Comparison of ENCODE assay signal across 17 cellular contexts in the genomic region with DNA sequence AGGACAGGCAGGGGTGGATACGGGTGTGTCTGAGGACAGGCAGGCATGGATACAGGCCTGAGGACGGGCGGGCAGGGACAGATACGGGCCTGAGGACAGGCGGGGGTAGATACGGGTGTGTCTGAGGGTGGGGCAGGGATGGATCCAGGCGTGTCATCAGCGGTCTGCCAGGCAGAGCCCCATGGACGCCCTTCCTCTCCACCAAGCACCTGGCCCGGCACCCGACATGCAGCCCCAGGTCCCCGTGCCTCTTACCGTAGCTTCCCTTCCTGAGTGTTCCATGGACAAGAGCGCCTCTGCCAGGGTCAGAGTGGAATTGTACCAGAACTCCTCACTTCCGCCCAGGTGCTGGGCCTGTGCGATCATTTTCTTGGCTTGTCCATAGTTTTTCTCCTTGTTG.
DNase-seq lines count a peak whose midpoint lies in the region; ATAC-seq and TF ChIP-seq lines count a peak whose summit lies in the region.
"Had no signal": no experiment of that assay in that cellular context is flagged by ENCODE, and none has a peak within 500 bp of the region (broad histone marks: within the 10 kb centered on the region; RNA-seq: fewer than 3 reads in every experiment).

No MANE protein-coding gene starts in this region.

- H2BK20ac ChIP-seq in H9 (ENCODE audit: low read depth, low read length, poor library complexity, severe bottlenecking): no peak overlapping the region

- no peak overlapping the region for H2BK15ac ChIP-seq in H9 (ENCODE audit: low read depth, low read length)

- H3K79me1 ChIP-seq in H9 (ENCODE audit: insufficient read depth, low read depth, low read length, poor library complexity, severe bottlenecking): no peaks in the 10 kb centered on the region

- H3K27me3 Mint-ChIP-seq in H9 (ENCODE audit: low read depth) (peaks cover under 1% of the 10 kb centered on the region), endodermal cell (ENCODE audit: insufficient read depth) (no peaks in the 10 kb centered on the region)
- H3K27me3 Mint-ChIP-seq in activated CD4-positive, alpha-beta memory T cell treated with anti-CD3 and anti-CD28 coated beads for 36 hours: peaks cover 7% of the 10 kb centered on the region

- no peak overlapping the region for H4K8ac ChIP-seq in H9 (replicated peaks; ENCODE audit: insufficient read length, low read depth, low read length)

- H3K23me2 ChIP-seq in H9 (ENCODE audit: insufficient read length, low read depth, low read length, poor library complexity, severe bottlenecking): no peaks in the 10 kb centered on the region

- no peak overlapping the region for H3K18ac ChIP-seq in H9 (ENCODE audit: insufficient read length, low read depth, low read length)

- peaks cover 0 to 19% (median 0%) of the 10 kb centered on the region in 11 experiments; a peak in 6 of 22 replicates for H3K9me3 ChIP-seq in BLaER1 treated with 17β-estradiol and CSF1 and Interleukin-3, amounts not matched to agents 10 nM and 100 nM (replicated peaks in 1 of 11)
- H3K9me3 ChIP-seq in H9 (ENCODE audit: control insufficient read depth, low read depth, low read length) (no peaks in the 10 kb centered on the region), endodermal cell (ENCODE audit: control insufficient read depth, low read length) (no peaks in the 10 kb centered on the region), ovary (no peaks in the 10 kb centered on the region)
- H3K9me3 ChIP-seq: thoracic aorta had no signal

- H3K4me1 ChIP-seq in BLaER1 treated with 17β-estradiol and CSF1 and Interleukin-3, amounts not matched to agents 10 nM and 100 nM: peaks cover 20 to 72% (median 56%) of the 10 kb centered on the region in 10 experiments; a peak in 19 of 20 replicates
- H3K4me1 ChIP-seq in H9 (ENCODE audit: insufficient read depth, low read length) (no peaks in the 10 kb centered on the region), endodermal cell (ENCODE audit: control insufficient read depth, insufficient read depth, low read length) (no peaks in the 10 kb centered on the region), ovary (ENCODE audit: insufficient read depth) (no peaks in the 10 kb centered on the region)

- H3K4me1 Mint-ChIP-seq in H9 (peaks cover 3 to 19% of the 10 kb centered on the region in 2 experiments; a peak in 3 of 4 replicates), endodermal cell (no peaks in the 10 kb centered on the region)
- peaks cover 6% of the 10 kb centered on the region for H3K4me1 Mint-ChIP-seq in activated CD4-positive, alpha-beta memory T cell treated with anti-CD3 and anti-CD28 coated beads for 36 hours (ENCODE audit: low read depth)
- H3K4me1 Mint-ChIP-seq: stimulated activated memory B cell treated with anti-CD40 and anti-IgM and Interleukin-4, amounts not matched to agents 10 μg/mL and 1 μg/mL and 100 μg/mL, for 72 hours had no signal

- POLR2A ChIA-PET in activated CD4-positive, alpha-beta memory T cell treated with anti-CD3 and anti-CD28 coated beads for 36 hours (lab: Charles Lee): interaction anchor here (0.6 kb wide), 1 partner anchor 1175 kb away, joined by 6 read pairs; no protein-coding TSS in a partner anchor

- no peak overlapping the region for H3K27ac ChIP-seq in BLaER1 treated with 17β-estradiol and CSF1 and Interleukin-3, amounts not matched to agents 10 nM and 100 nM
- H3K27ac ChIP-seq in H9 (ENCODE audit: insufficient read length, low read depth, low read length): no peak overlapping the region
- H3K27ac ChIP-seq in endodermal cell (ENCODE audit: low read depth, low read length): no peak overlapping the region
- no peak overlapping the region for H3K27ac ChIP-seq in ovary
- H3K27ac ChIP-seq: thoracic aorta had no signal

- peak; percentile 44; the same call in 2 of the 3 replicates for TF ChIP-seq CTCF in H9 (conservative IDR thresholded peaks at IDR 0.05)
- peak; percentile 38 for TF ChIP-seq CTCF in endodermal cell (conservative IDR thresholded peaks at IDR 0.05)
- TF ChIP-seq CTCF in ovary (IDR thresholded peaks at IDR 0.05): no peak

- no peak overlapping the region for H3K9ac ChIP-seq in BLaER1 treated with 17β-estradiol and CSF1 and Interleukin-3, amounts not matched to agents 10 nM and 100 nM
- H3K9ac ChIP-seq in H9 (ENCODE audit: extremely low read depth, insufficient read length, low read length) (no peak overlapping the region), endodermal cell (ENCODE audit: extremely low read depth, low read length, poor library complexity, severe bottlenecking) (no peak overlapping the region)

- peaks cover 0 to 12% (median 0%) of the 10 kb centered on the region in 11 experiments; a peak in 5 of 22 replicates for H4K20me1 ChIP-seq in BLaER1 treated with 17β-estradiol and CSF1 and Interleukin-3, amounts not matched to agents 10 nM and 100 nM
- no peaks in the 10 kb centered on the region for H4K20me1 ChIP-seq in H9 (ENCODE audit: control insufficient read depth, insufficient read depth, insufficient read length)

- H3K27me3 ChIP-seq in BLaER1 treated with 17β-estradiol and CSF1 and Interleukin-3, amounts not matched to agents 10 nM and 100 nM: peaks cover 0 to 10% (median 0%) of the 10 kb centered on the region in 11 experiments; a peak in 2 of 22 replicates
- no peaks in the 10 kb centered on the region for H3K27me3 ChIP-seq in H9 (ENCODE audit: insufficient read depth, low read length)
- H3K27me3 ChIP-seq in endodermal cell (ENCODE audit: control insufficient read depth, insufficient read depth, low read length, poor library complexity, severe bottlenecking): no peaks in the 10 kb centered on the region
- H3K27me3 ChIP-seq in ovary: no peaks in the 10 kb centered on the region

- H4K91ac ChIP-seq in H9 (ENCODE audit: insufficient read length, low read depth, low read length): no peak overlapping the region

- H3K9me3 Mint-ChIP-seq in H9 (no peaks in the 10 kb centered on the region; a peak in 1 of 5 replicates), endodermal cell (peaks cover 2% of the 10 kb centered on the region)
- no peaks in the 10 kb centered on the region for H3K9me3 Mint-ChIP-seq in activated CD4-positive, alpha-beta memory T cell treated with anti-CD3 and anti-CD28 coated beads for 36 hours
- H3K9me3 Mint-ChIP-seq: effector memory CD8-positive, alpha-beta T cell had no signal

- H3T11ph ChIP-seq in H9 (ENCODE audit: low read length): no peak overlapping the region

- H2BK5ac ChIP-seq in H9 (ENCODE audit: insufficient read length, low read length): no peak overlapping the region

- no peaks in the 10 kb centered on the region for H3K36me3 ChIP-seq in BLaER1 treated with 17β-estradiol and CSF1 and Interleukin-3, amounts not matched to agents 10 nM and 100 nM
- no peaks in the 10 kb centered on the region for H3K36me3 ChIP-seq in endodermal cell (ENCODE audit: control insufficient read depth, insufficient read depth, low read length)
- H3K36me3 ChIP-seq in ovary: no peaks in the 10 kb centered on the region
- H3K36me3 ChIP-seq: thoracic aorta had no signal

- no peaks in the 10 kb centered on the region for H3K79me2 ChIP-seq in H9 (ENCODE audit: insufficient read depth, low read length)

- no peak overlapping the region for H3K56ac ChIP-seq in H9 (ENCODE audit: insufficient read length, low read depth, low read length)

- H2AK5ac ChIP-seq in H9 (ENCODE audit: insufficient read length, low read length): no peak overlapping the region

- no peak overlapping the region for H3K4me3 ChIP-seq in BLaER1 treated with 17β-estradiol and CSF1 and Interleukin-3, amounts not matched to agents 10 nM and 100 nM
- H3K4me3 ChIP-seq in endodermal cell (ENCODE audit: low read length) (no peak overlapping the region), ovary (no peak overlapping the region)
- H3K4me3 ChIP-seq: GM12878, thoracic aorta had no signal

- no peak for ATAC-seq in GM21423 (IDR thresholded peaks at IDR 0.05; ENCODE audit: unreplicated experiment)
- ATAC-seq: effector memory CD8-positive, alpha-beta T cell; GM12878; stimulated activated memory B cell treated with anti-CD40 and anti-IgM and Interleukin-4, amounts not matched to agents 10 μg/mL and 1 μg/mL and 100 μg/mL, for 72 hours had no signal

- H2BK12ac ChIP-seq in H9 (ENCODE audit: insufficient read length, low read depth, low read length): no peak overlapping the region

- H3K36me3 Mint-ChIP-seq in H9 (ENCODE audit: insufficient read depth in 1 of 3, low read depth in 3 of 3): 0 out of 7 replicates have a peak, but pooled peaks cover 0 to 1% (median 0%) of the 10 kb centered on the region in 3 experiments
- no peaks in the 10 kb centered on the region for H3K36me3 Mint-ChIP-seq in endodermal cell (ENCODE audit: low read depth)
- H3K36me3 Mint-ChIP-seq in activated CD4-positive, alpha-beta memory T cell treated with anti-CD3 and anti-CD28 coated beads for 36 hours: no peaks in the 10 kb centered on the region
- H3K36me3 Mint-ChIP-seq: stimulated activated memory B cell treated with anti-CD40 and anti-IgM and Interleukin-4, amounts not matched to agents 10 μg/mL and 1 μg/mL and 100 μg/mL, for 72 hours had no signal

- H2BK120ac ChIP-seq in H9 (ENCODE audit: low read depth, low read length, poor library complexity, severe bottlenecking): no peak overlapping the region

- no peak overlapping the region for H3K14ac ChIP-seq in H9 (ENCODE audit: insufficient read depth, low read length)

- no peak for TF ChIP-seq EP300 in ovary (IDR thresholded peaks at IDR 0.05)

- WGBS in H9 (ENCODE audit: extremely low coverage, insufficient read length, low lambda C conversion rate): no CpG with 5 or more reads among the region's 16 CpGs
- WGBS in endodermal cell (ENCODE audit: insufficient coverage in 1 of 2, insufficient read length in 1 of 2), 2 experiments: 92 to 95% methylated on average over 13 to 16 of the region's 16 CpGs
- WGBS in ovary, 3 donors: 92 to 93% (median 93%) methylated on average over 16 of the region's 16 CpGs

- H3K4ac ChIP-seq in H9 (ENCODE audit: low read depth, low read length): no peak overlapping the region

- H2AFZ ChIP-seq in H9 (ENCODE audit: low read length): no peak overlapping the region

- no peak for TF ChIP-seq POLR2A in ovary (IDR thresholded peaks at IDR 0.05)

- H4K5ac ChIP-seq in H9 (ENCODE audit: insufficient read length, low read depth, low read length): no peak overlapping the region

- H3K4me3 Mint-ChIP-seq in H9 (no peak overlapping the region), endodermal cell (no peak overlapping the region)
- no peak overlapping the region for H3K4me3 Mint-ChIP-seq in activated CD4-positive, alpha-beta memory T cell treated with anti-CD3 and anti-CD28 coated beads for 36 hours
- H3K4me3 Mint-ChIP-seq: effector memory CD8-positive, alpha-beta T cell; stimulated activated memory B cell treated with anti-CD40 and anti-IgM and Interleukin-4, amounts not matched to agents 10 μg/mL and 1 μg/mL and 100 μg/mL, for 72 hours had no signal

- intact Hi-C loops in ovary (cut with DNase I): no loop called here
- intact Hi-C loops in activated CD4-positive, alpha-beta memory T cell treated with anti-CD3 and anti-CD28 coated beads for 36 hours (cut with micrococcal nuclease): no loop called here

- peak; percentile 38 for DNase-seq in H9
- peak; percentile 53 for DNase-seq in endodermal cell
- DNase-seq in ovary: peak in 3 of 5 donors; percentile 2 to 11 (median 4)
- DNase-seq in activated CD4-positive, alpha-beta memory T cell treated with anti-CD3 and anti-CD28 coated beads for 36 hours: no peak
- DNase-seq in NK-92 (lab: John Stamatoyannopoulos, UW; ENCODE audit: unreplicated experiment): no peak
- no peak for DNase-seq in SHP77 (lab: John Stamatoyannopoulos, UW)
- DNase-seq: DMS79; effector memory CD8-positive, alpha-beta T cell; GOT3; KBM-7; occipital lobe; stimulated activated CD4-positive, alpha-beta T cell treated with anti-CD3 and anti-CD28 coated beads, Interleukin-1b, Interleukin-23, amount 100 ng/mL, for 48 hours had no signal

- no peak overlapping the region; a peak in 1 of 7 replicates for H3K27ac Mint-ChIP-seq in H9
- H3K27ac Mint-ChIP-seq in endodermal cell: no peak overlapping the region
- no peak overlapping the region for H3K27ac Mint-ChIP-seq in activated CD4-positive, alpha-beta memory T cell treated with anti-CD3 and anti-CD28 coated beads for 36 hours
- H3K27ac Mint-ChIP-seq: effector memory CD8-positive, alpha-beta T cell; stimulated activated memory B cell treated with anti-CD40 and anti-IgM and Interleukin-4, amounts not matched to agents 10 μg/mL and 1 μg/mL and 100 μg/mL, for 72 hours had no signal

- no peak overlapping the region for H3K23ac ChIP-seq in H9 (ENCODE audit: insufficient read length, low read depth, low read length)

- peak overlapping the region in 8 of 11 experiments; percentile 62 to 98 (median 86); a peak in 16 of 22 replicates for H3K4me2 ChIP-seq in BLaER1 treated with 17β-estradiol and CSF1 and Interleukin-3, amounts not matched to agents 10 nM and 100 nM
- H3K4me2 ChIP-seq in H9 (ENCODE audit: insufficient read depth, insufficient read length, low read length): no peak overlapping the region

- CTCF ChIA-PET in activated CD4-positive, alpha-beta memory T cell treated with anti-CD3 and anti-CD28 coated beads for 36 hours (lab: Charles Lee): interaction anchor here (0.7 kb wide), 1 partner anchor 759 kb away, joined by 3 read pairs; no protein-coding TSS in a partner anchor

Comparison
In these comparisons a context has a peak if more than half of its experiments do, and no peak if none do; other contexts are left out.
1. DNase-seq: peak in H9 (single experiment), endodermal cell (single experiment) and ovary (3 of 5); none in activated CD4-positive, alpha-beta memory T cell treated with anti-CD3 and anti-CD28 coated beads for 36 hours (single experiment), NK-92 (single experiment) and SHP77 (0 of 2).
2. CTCF ChIP-seq: peak in H9 (single experiment) and endodermal cell (single experiment); none in ovary (0 of 3).